ENCODE assay signal across 1 cellular context in the genomic region with DNA sequence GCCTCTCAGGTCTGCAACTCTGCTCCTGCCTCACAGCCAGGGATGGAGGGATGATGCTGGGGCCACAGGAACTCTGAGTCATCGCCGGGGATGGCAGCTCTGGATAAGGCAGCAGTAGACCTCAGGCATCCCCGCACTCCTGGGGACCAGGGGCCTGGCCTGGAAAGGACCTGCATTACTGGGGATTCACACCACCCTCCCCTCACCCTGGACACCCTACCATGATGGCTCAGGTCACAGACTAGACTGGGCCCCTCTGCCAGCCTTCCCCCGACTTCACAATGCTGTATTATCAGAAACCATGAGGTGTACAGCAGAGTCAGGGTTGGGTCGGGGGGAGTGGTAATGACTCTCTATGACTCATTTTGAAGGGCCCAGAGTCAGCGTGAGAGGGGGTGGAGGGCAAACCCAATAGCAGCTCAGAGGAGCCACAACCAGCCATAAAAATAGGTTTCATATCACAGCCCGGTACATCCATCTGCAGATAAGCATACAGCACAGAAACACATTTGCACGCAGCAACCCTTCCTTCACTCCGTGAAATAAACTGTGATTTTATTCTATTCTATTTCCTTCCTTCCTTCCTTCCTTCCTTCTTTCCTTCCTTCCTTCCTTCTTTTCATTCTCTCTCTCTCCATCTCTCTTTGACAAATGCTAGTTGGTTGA.
TF ChIP-seq lines count a peak whose summit lies in the region.

No MANE protein-coding gene starts in this region.

TF ChIP-seq in IMR-90, 13 proteins besides CTCF, POLR2A, EP300 and RAD21:
- TF ChIP-seq, protein P1, sequence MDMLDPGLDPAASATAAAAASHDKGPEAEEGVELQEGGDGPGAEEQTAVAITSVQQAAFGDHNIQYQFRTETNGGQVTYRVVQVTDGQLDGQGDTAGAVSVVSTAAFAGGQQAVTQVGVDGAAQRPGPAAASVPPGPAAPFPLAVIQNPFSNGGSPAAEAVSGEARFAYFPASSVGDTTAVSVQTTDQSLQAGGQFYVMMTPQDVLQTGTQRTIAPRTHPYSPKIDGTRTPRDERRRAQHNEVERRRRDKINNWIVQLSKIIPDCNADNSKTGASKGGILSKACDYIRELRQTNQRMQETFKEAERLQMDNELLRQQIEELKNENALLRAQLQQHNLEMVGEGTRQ (IDR thresholded peaks at IDR 0.05; ENCODE audit: low read depth, low read length): no peak
- no peak for TF ChIP-seq SMC3 (IDR thresholded peaks at IDR 0.05; ENCODE audit: low read depth, low read length)
- no peak for TF ChIP-seq ELK1 (IDR thresholded peaks at IDR 0.05; ENCODE audit: borderline replicate concordance, low read depth, low read length)
- no peak for TF ChIP-seq NFE2L2 (IDR thresholded peaks at IDR 0.05; ENCODE audit: low read depth, low read length)
- TF ChIP-seq MAFK (IDR thresholded peaks at IDR 0.05; ENCODE audit: low read depth, low read length): no peak
- no peak for TF ChIP-seq CEBPB (IDR thresholded peaks at IDR 0.05; ENCODE audit: low read depth, low read length)
- TF ChIP-seq MXI1 (IDR thresholded peaks at IDR 0.05; ENCODE audit: borderline replicate concordance, low read depth, low read length): no peak
- no peak for TF ChIP-seq RFX5 (IDR thresholded peaks at IDR 0.05; ENCODE audit: low read depth, low read length)
- TF ChIP-seq FOS (IDR thresholded peaks at IDR 0.05; ENCODE audit: low read depth, low read length): no peak
- no peak for TF ChIP-seq BHLHE40 (IDR thresholded peaks at IDR 0.05; ENCODE audit: low read depth, low read length)
- no peak for TF ChIP-seq MAZ (IDR thresholded peaks at IDR 0.05; ENCODE audit: borderline replicate concordance, low read depth, low read length)
- TF ChIP-seq RCOR1 (IDR thresholded peaks at IDR 0.05; ENCODE audit: insufficient replicate concordance, low read length): no peak
- no peak for TF ChIP-seq CHD1 (IDR thresholded peaks at IDR 0.05; ENCODE audit: low read depth, low read length)
